ENCODE assay signal across 17 cellular contexts in the genomic region with DNA sequence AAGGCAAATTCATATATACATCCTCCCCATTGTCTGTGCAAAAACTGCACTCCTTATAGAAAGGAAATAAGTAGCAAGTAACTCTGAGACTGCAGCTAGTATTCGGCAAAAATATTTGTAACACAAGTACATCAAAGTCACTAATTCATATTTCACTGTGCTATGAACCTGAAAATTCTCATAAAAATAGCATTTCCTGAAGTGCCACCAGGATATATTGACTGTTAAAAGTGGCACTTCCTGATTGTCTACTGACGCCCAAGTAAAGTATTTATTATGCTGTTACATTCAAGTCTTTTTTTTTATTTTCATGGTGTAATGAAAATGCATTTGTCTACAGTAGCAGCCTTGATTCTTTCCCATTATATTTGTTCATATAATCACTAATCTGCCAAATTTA.
A peak's percentile ranks its signal among the peaks of the same experiment; 100 is the strongest.
DNase-seq lines count a peak whose midpoint lies in the region; ATAC-seq and TF ChIP-seq lines count a peak whose summit lies in the region.
"Had no signal": no experiment of that assay in that cellular context is flagged by ENCODE, and none has a peak within 500 bp of the region (broad histone marks: within the 10 kb centered on the region; RNA-seq: fewer than 3 reads in every experiment).

No MANE protein-coding gene starts in this region.

- POLR2A ChIA-PET in A673 (lab: Charles Lee; ENCODE audit: low non-redundant PET) = interaction anchor here (0.6 to 0.7 kb wide), 3 partner anchors 151 to 550 kb away, joined by 3 to 4 read pairs (median 3); no protein-coding TSS in a partner anchor
- POLR2A ChIA-PET in PC-3 (lab: Charles Lee; ENCODE audit: unreplicated experiment) = no interaction called here

- H3K4me2 ChIP-seq in DOHH2 (ENCODE audit: low read length) = peak overlapping the region; percentile 17; the same call in 1 of the 2 replicates
- H3K4me2 ChIP-seq in PC-3 (ENCODE audit: low read length) = no peak overlapping the region

- H3F3A ChIP-seq in DOHH2 (ENCODE audit: control insufficient read depth, insufficient read depth) (no peaks in the 10 kb centered on the region), PC-3 (ENCODE audit: low read length, unreplicated experiment) (no peaks in the 10 kb centered on the region)

- ATAC-seq in PC-3 (no peak; the same call in 1 of the 2 replicates), mucosa of descending colon (peak; percentile 43), foreskin keratinocyte (no peak)

- H3K4me1 ChIP-seq in A673 (ENCODE audit: insufficient read depth, low read length, poor library complexity, severe bottlenecking) = peaks cover 47% of the 10 kb centered on the region
- peaks cover 28% of the 10 kb centered on the region for H3K4me1 ChIP-seq in DOHH2 (ENCODE audit: control insufficient read depth, low read length)
- H3K4me1 ChIP-seq in PC-3 (ENCODE audit: insufficient read depth, low read length) = no peaks in the 10 kb centered on the region
- H3K4me1 ChIP-seq in mucosa of descending colon (ENCODE audit: low read depth) = no peaks in the 10 kb centered on the region
- H3K4me1 ChIP-seq in foreskin keratinocyte = no peaks in the 10 kb centered on the region

- H3K9me3 ChIP-seq in A673 (ENCODE audit: low read depth, low read length, poor library complexity, severe bottlenecking) (no peaks in the 10 kb centered on the region), DOHH2 (ENCODE audit: control insufficient read depth, insufficient read depth, low read length) (no peaks in the 10 kb centered on the region), PC-3 (ENCODE audit: low read length) (no peaks in the 10 kb centered on the region), mucosa of descending colon (no peaks in the 10 kb centered on the region)

- TF ChIP-seq CTCF in A673 (conservative IDR thresholded peaks at IDR 0.05; ENCODE audit: low read depth, low read length) (no peak), DOHH2 (IDR thresholded peaks at IDR 0.05; ENCODE audit: low read depth, low read length, poor library complexity, severe bottlenecking) (no peak), PC-3 (conservative IDR thresholded peaks at IDR 0.05; ENCODE audit: low read depth, low read length) (no peak), mucosa of descending colon (IDR thresholded peaks at IDR 0.05) (no peak), foreskin keratinocyte (conservative IDR thresholded peaks at IDR 0.05) (no peak)

- peak; percentile 90 for DNase-seq in A673 (ENCODE audit: low spot score)
- peak; percentile 4 for DNase-seq in PC-3
- no peak for DNase-seq in mucosa of descending colon
- no peak for DNase-seq in activated CD4-positive, alpha-beta T cell treated with anti-CD3 and anti-CD28 coated beads, Interleukin-2, amount 50 U/mL, for 1 hour
- DNase-seq in mesenteric fat pad (ENCODE audit: low spot score) = no peak
- no peak for DNase-seq in foreskin keratinocyte
- DNase-seq: AML-193; CD4-positive, alpha-beta memory T cell; DMS153; DMS79 treated with DMSO at 0.1 percent for 48 hours; GF-D8; H7; KG1 had no signal

- BruUV-seq in A673 (replicated peaks; lab: Mats Ljungman, UMichigan) (no TSS peak), PC-3 (replicated peaks; lab: Mats Ljungman, UMichigan) (no TSS peak)

- peak overlapping the region; percentile 95 for H3K27ac ChIP-seq in A673 (ENCODE audit: low read depth, low read length, poor library complexity, severe bottlenecking)
- H3K27ac ChIP-seq in DOHH2 (ENCODE audit: low read depth, low read length) = no peak overlapping the region
- H3K27ac ChIP-seq in PC-3 (ENCODE audit: low read length) = no peak overlapping the region
- H3K27ac ChIP-seq in foreskin keratinocyte = no peak overlapping the region
- H3K27ac ChIP-seq: 22Rv1, C4-2B had no signal

- H3K9ac ChIP-seq in PC-3 (ENCODE audit: low read length) = no peak overlapping the region

- no peaks in the 10 kb centered on the region for H3K36me3 ChIP-seq in A673 (ENCODE audit: insufficient read depth, low read length, poor library complexity, severe bottlenecking)
- no peaks in the 10 kb centered on the region for H3K36me3 ChIP-seq in DOHH2 (ENCODE audit: control insufficient read depth, low read length)
- no peaks in the 10 kb centered on the region for H3K36me3 ChIP-seq in PC-3 (ENCODE audit: low read depth, low read length)
- H3K36me3 ChIP-seq in mucosa of descending colon (ENCODE audit: low read depth) = no peaks in the 10 kb centered on the region

- H2AFZ ChIP-seq in PC-3 (ENCODE audit: low read length) = no peak overlapping the region
- H2AFZ ChIP-seq: GM23338 had no signal

- H3K27me3 ChIP-seq in A673 (replicated peaks; ENCODE audit: insufficient read depth, low read depth, low read length, poor library complexity) (no peaks in the 10 kb centered on the region), DOHH2 (ENCODE audit: control insufficient read depth, low read length) (no peaks in the 10 kb centered on the region), PC-3 (ENCODE audit: low read length) (no peaks in the 10 kb centered on the region), foreskin keratinocyte (no peaks in the 10 kb centered on the region)

- H4K20me1 ChIP-seq in DOHH2 (ENCODE audit: control insufficient read depth, insufficient read depth, low read depth, low read length) (no peaks in the 10 kb centered on the region), PC-3 (ENCODE audit: low read length) (no peaks in the 10 kb centered on the region)

- H3K4me3 ChIP-seq in A673 (ENCODE audit: low read depth, low read length, poor library complexity, severe bottlenecking) = no peak overlapping the region
- H3K4me3 ChIP-seq in DOHH2 (ENCODE audit: low read length) = no peak overlapping the region
- no peak overlapping the region for H3K4me3 ChIP-seq in PC-3 (ENCODE audit: low read length)
- no peak overlapping the region for H3K4me3 ChIP-seq in mucosa of descending colon
- H3K4me3 ChIP-seq: GM23338 had no signal

- H3K9me2 ChIP-seq in DOHH2 (replicated peaks; ENCODE audit: control insufficient read depth, low read length) = no peaks in the 10 kb centered on the region
- no peaks in the 10 kb centered on the region for H3K9me2 ChIP-seq in PC-3 (replicated peaks; ENCODE audit: low read length)

- CTCF ChIA-PET in A673 (lab: Charles Lee) = interaction anchor here (1.1 kb wide), 1 partner anchor 150 kb away, joined by 4 read pairs; no protein-coding TSS in a partner anchor
- CTCF ChIA-PET in PC-3 (lab: Charles Lee) = no interaction called here

- H3K79me2 ChIP-seq in DOHH2 (ENCODE audit: control insufficient read depth, low read length) (no peaks in the 10 kb centered on the region), PC-3 (ENCODE audit: low read length) (no peaks in the 10 kb centered on the region)

- intact Hi-C loops in A673 (cut with micrococcal nuclease; ENCODE audit: unreplicated experiment) = loop anchor here (1.0 to 5.0 kb wide), 10 partner anchors 40 to 541 kb away; no protein-coding TSS in a partner anchor
- intact Hi-C loops in PC-3 (cut with micrococcal nuclease) = no loop called here
- intact Hi-C loops in mucosa of descending colon (cut with DNase I, micrococcal nuclease) = no loop called here

Comparison
In these comparisons a context has a peak if more than half of its experiments do, and no peak if none do; other contexts are left out.
1. DNase-seq: peak in A673 (single experiment) and PC-3 (single experiment); none in mucosa of descending colon (0 of 3), activated CD4-positive, alpha-beta T cell treated with anti-CD3 and anti-CD28 coated beads, Interleukin-2, amount 50 U/mL, for 1 hour (single experiment), mesenteric fat pad (single experiment) and foreskin keratinocyte (0 of 2).